Comparison of ENCODE assay signal across 8 cellular contexts in genomic region chr18:21611401-21612124, GRCh38. TPM values are rescaled to one million over a fixed set of nuclear protein-coding genes. Genes with fewer than 3 reads are reported as not detected.
DNase-seq lines count a peak whose midpoint lies in the region; TF ChIP-seq lines count a peak whose summit lies in the region.
"Not testable (repeated sequence)": the region's sequence is repeated elsewhere in the genome, so short reads cannot be mapped to it uniquely, and the experiment has no call there.

No MANE protein-coding gene starts in this region.

- H3K4me3 ChIP-seq in CD8-positive, alpha-beta memory T cell (ENCODE audit: low read length): peak overlapping the region; percentile 24
- H3K4me3 ChIP-seq in iPS-18c (ENCODE audit: insufficient read depth, low read depth, low read length) (peak overlapping the region; percentile 20; the same call in 1 of the 2 replicates), neural progenitor cell (peak overlapping the region; percentile 91), thymus (ENCODE audit: low read length) (peak overlapping the region; percentile 92)

- TF ChIP-seq CTCF in HFFc6 (IDR thresholded peaks at IDR 0.05); neural progenitor cell (IDR thresholded peaks at IDR 0.05): not testable (repeated sequence)

- peaks cover 31 to 44% (median 40%) of the 10 kb centered on the region in 3 donors for H3K4me1 Mint-ChIP-seq in CD8-positive, alpha-beta memory T cell
- H3K4me1 Mint-ChIP-seq in HFFc6 (ENCODE audit: low read depth) (peaks cover 16% of the 10 kb centered on the region), neural progenitor cell (peaks cover 22% of the 10 kb centered on the region)
- peaks cover 25% of the 10 kb centered on the region for H3K4me1 Mint-ChIP-seq in dendritic cell treated with granulocyte-macrophage colony-stimulating factor and Interleukin-4, amounts not matched to agents 40 ng/mL and 50 ng/mL, for 4 days (ENCODE audit: low read depth)

- POLR2A ChIA-PET in CD8-positive, alpha-beta memory T cell (lab: Charles Lee): interaction anchor here (0.7 to 5.6 kb wide), 3 partner anchors 9 to 15 kb away, joined by 3 to 63 read pairs (median 7); partner anchors contain the start of gene ESCO1

- not testable (repeated sequence) for DNase-seq in CD8-positive, alpha-beta memory T cell; HFFc6
- DNase-seq in NCI-H69 (lab: John Stamatoyannopoulos, UW) (peak; percentile 54), neural progenitor cell (ENCODE audit: low spot score) (peak; percentile 2)
- peak; percentile 50 for DNase-seq in activated CD8-positive, alpha-beta memory T cell treated with anti-CD3 and anti-CD28 coated beads, Interleukin-2, amount 50 U/mL, for 48 hours

- H3K9me3 ChIP-seq in CD8-positive, alpha-beta memory T cell (ENCODE audit: low read length); iPS-18c (ENCODE audit: control insufficient read depth, insufficient read depth, low read length); neural progenitor cell (ENCODE audit: low read depth); thymus (ENCODE audit: control insufficient read depth): not testable (repeated sequence)

- H3K4me1 ChIP-seq in CD8-positive, alpha-beta memory T cell (ENCODE audit: insufficient read depth, low read length): peaks cover 26% of the 10 kb centered on the region
- H3K4me1 ChIP-seq in neural progenitor cell: peaks cover 17% of the 10 kb centered on the region
- not testable (repeated sequence) for H3K4me1 ChIP-seq in thymus (ENCODE audit: control insufficient read depth, insufficient read depth, low read length)

- H3K4me3 Mint-ChIP-seq in CD8-positive, alpha-beta memory T cell: peak overlapping the region; percentile 96 to 100 (median 98)
- H3K4me3 Mint-ChIP-seq in HFFc6: peak overlapping the region; percentile 96
- peak overlapping the region; percentile 97 for H3K4me3 Mint-ChIP-seq in dendritic cell treated with granulocyte-macrophage colony-stimulating factor and Interleukin-4, amounts not matched to agents 40 ng/mL and 50 ng/mL, for 4 days
- peak overlapping the region; percentile 99 for H3K4me3 Mint-ChIP-seq in neural progenitor cell

- peaks cover 45% of the 10 kb centered on the region for H3K79me2 ChIP-seq in neural progenitor cell (ENCODE audit: low read depth)

- H3F3A ChIP-seq in neural progenitor cell (ENCODE audit: low read depth): peaks cover 15% of the 10 kb centered on the region

- H2AFZ ChIP-seq in neural progenitor cell (replicated peaks): peak overlapping the region; percentile 75

- H3K36me3 Mint-ChIP-seq in CD8-positive, alpha-beta memory T cell: peaks cover 0 to 21% (median 6%) of the 10 kb centered on the region in 3 donors
- H3K36me3 Mint-ChIP-seq in HFFc6 (ENCODE audit: low read depth): peaks cover 28% of the 10 kb centered on the region
- peaks cover 35% of the 10 kb centered on the region for H3K36me3 Mint-ChIP-seq in dendritic cell treated with granulocyte-macrophage colony-stimulating factor and Interleukin-4, amounts not matched to agents 40 ng/mL and 50 ng/mL, for 4 days (ENCODE audit: low read depth)
- H3K36me3 Mint-ChIP-seq in neural progenitor cell: peaks cover 18% of the 10 kb centered on the region

- not testable (repeated sequence) for H3K27me3 Mint-ChIP-seq in CD8-positive, alpha-beta memory T cell; HFFc6 (ENCODE audit: insufficient read depth); dendritic cell treated with granulocyte-macrophage colony-stimulating factor and Interleukin-4, amounts not matched to agents 40 ng/mL and 50 ng/mL, for 4 days; neural progenitor cell (ENCODE audit: insufficient read depth, low read depth)

- not testable (repeated sequence) for H3K36me3 ChIP-seq in CD8-positive, alpha-beta memory T cell (ENCODE audit: insufficient read depth, low read length); thymus (ENCODE audit: control insufficient read depth, insufficient read depth)
- H3K36me3 ChIP-seq in neural progenitor cell: peaks cover 14% of the 10 kb centered on the region

- peak overlapping the region; percentile 92 to 100 (median 98) for H3K27ac Mint-ChIP-seq in CD8-positive, alpha-beta memory T cell
- peak overlapping the region; percentile 97 for H3K27ac Mint-ChIP-seq in HFFc6
- peak overlapping the region; percentile 96 for H3K27ac Mint-ChIP-seq in dendritic cell treated with granulocyte-macrophage colony-stimulating factor and Interleukin-4, amounts not matched to agents 40 ng/mL and 50 ng/mL, for 4 days
- peak overlapping the region; percentile 98 for H3K27ac Mint-ChIP-seq in neural progenitor cell

- H4K20me1 ChIP-seq in neural progenitor cell (ENCODE audit: low read depth): peaks cover 31% of the 10 kb centered on the region

- not testable (repeated sequence) for H3K9me3 Mint-ChIP-seq in CD8-positive, alpha-beta memory T cell; HFFc6; dendritic cell treated with granulocyte-macrophage colony-stimulating factor and Interleukin-4, amounts not matched to agents 40 ng/mL and 50 ng/mL, for 4 days; neural progenitor cell

- 69% methylated on average over 30 of the region's 30 CpGs for WGBS in thymus

- not testable (repeated sequence) for H3K9ac ChIP-seq in neural progenitor cell

- H3K27me3 ChIP-seq in CD8-positive, alpha-beta memory T cell (ENCODE audit: insufficient read depth, low read length, poor library complexity, severe bottlenecking); neural progenitor cell; thymus (ENCODE audit: control insufficient read depth, insufficient read depth): not testable (repeated sequence)

- H3K4me2 ChIP-seq in neural progenitor cell: peak overlapping the region; percentile 92

- peak overlapping the region; percentile 47 for H3K27ac ChIP-seq in CD8-positive, alpha-beta memory T cell (ENCODE audit: low read depth, low read length)
- H3K27ac ChIP-seq in neural progenitor cell; thymus (ENCODE audit: low read depth): not testable (repeated sequence)

- CTCF ChIA-PET in CD8-positive, alpha-beta memory T cell (lab: Charles Lee): interaction anchor here (0.7 to 5.4 kb wide), 12 partner anchors 10 to 137 kb away, joined by 3 to 131 read pairs (median 4); partner anchors contain the start of genes ABHD3 and ESCO1

- intact Hi-C loops in dendritic cell treated with granulocyte-macrophage colony-stimulating factor and Interleukin-4, amounts not matched to agents 40 ng/mL and 50 ng/mL, for 4 days (cut with micrococcal nuclease): loop anchor here (1.0 to 5.0 kb wide), 3 partner anchors 11 to 499 kb away; partner anchors contain the start of genes ABHD3, ESCO1 and ROCK1

RNA-seq across cellular contexts. Expression of gene SNRPD1, which starts 0.6 kb away (rescaled TPM):
- 100 to 1,000 TPM; 154 to 165 TPM for total RNA-seq in CD8-positive, alpha-beta memory T cell
- 89.9 TPM for polyA plus RNA-seq in CD8-positive, alpha-beta memory T cell
- total RNA-seq in HFFc6 (2021; fragmentation: NEBNext Ultra II Directional; extraction: Animal tissue kit (Norgen Biotek cat#: 25700)): 10 to 100 TPM; 59.6 to 85.4 (median 73.9) TPM
- total RNA-seq in neural progenitor cell (ENCODE audit: low replicate concordance): 123 and 128 TPM in 2 replicates
- polyA plus RNA-seq in thymus: 27.7 TPM

RNA-seq across cellular contexts. Expression of gene ESCO1, which starts 11.1 kb away (rescaled TPM):
- 10 to 100 TPM; 18.2 to 19.3 TPM for total RNA-seq in CD8-positive, alpha-beta memory T cell
- polyA plus RNA-seq in CD8-positive, alpha-beta memory T cell: 11.0 TPM
- 1 to 10 TPM; 5.8 to 7.7 (median 6.7) TPM for total RNA-seq in HFFc6 (2021; fragmentation: NEBNext Ultra II Directional; extraction: Animal tissue kit (Norgen Biotek cat#: 25700))
- total RNA-seq in neural progenitor cell (ENCODE audit: low replicate concordance): 27.4 and 48.8 TPM in 2 replicates
- 31.0 TPM for polyA plus RNA-seq in thymus

Comparison
In these comparisons a context has a peak if more than half of its experiments do, and no peak if none do; other contexts are left out.
1. H3K4me3 ChIP-seq: peak in every context shown above with its lines; median percentile 92 in thymus; 91 in neural progenitor cell; 24 in CD8-positive, alpha-beta memory T cell; 20 in iPS-18c.